ENCODE assay signal across 1 cellular context in the genomic region with DNA sequence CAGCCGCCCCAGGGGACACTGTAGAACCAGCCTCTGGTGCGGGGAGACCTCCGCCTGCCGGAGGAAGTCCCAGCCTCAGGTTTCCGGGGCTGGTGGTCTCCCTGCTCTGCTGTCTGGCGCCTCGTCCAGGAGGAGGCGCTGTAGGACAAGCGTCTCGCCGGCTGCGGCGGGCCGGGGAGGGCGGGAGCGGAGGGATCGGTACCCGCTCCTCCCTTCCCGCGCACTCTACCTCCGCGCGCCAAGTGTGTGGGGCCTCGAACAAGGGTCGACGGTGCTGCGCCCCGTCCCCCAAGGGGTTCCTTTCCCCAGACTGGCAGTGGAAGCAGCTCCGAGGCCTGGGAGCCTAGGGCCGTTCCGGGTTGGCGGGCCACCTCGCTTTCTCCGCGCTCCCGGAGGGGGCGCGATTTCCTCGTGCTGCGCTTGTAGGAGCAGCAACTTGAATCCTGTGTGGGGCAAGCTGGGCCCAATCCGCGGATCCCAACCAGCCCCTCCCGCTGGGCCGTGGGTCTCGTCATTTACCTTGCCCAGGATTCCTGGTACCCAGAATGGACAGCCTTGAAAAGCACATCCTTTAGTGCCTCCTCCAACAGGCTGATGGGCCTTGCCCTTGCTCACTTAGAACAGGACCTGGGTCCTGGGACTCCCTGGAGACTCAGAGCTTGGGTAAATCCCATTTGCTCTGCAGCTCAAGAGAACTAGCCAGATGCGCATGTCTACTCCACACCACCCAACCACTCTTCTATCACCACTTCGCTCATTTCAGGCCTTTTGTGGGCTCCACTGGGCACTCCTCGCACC.
TF ChIP-seq lines count a peak whose summit lies in the region.

No MANE protein-coding gene starts in this region.

TF ChIP-seq in HepG2, 621 proteins besides CTCF, POLR2A, EP300 and RAD21 (continues in another document):
- TF ChIP-seq KLF13 (CRISPR knock-in tag; IDR thresholded peaks at IDR 0.05), result peak; percentile 81; the same call in 1 of the 2 replicates
- TF ChIP-seq REPIN1 (CRISPR knock-in tag; IDR thresholded peaks at IDR 0.05; ENCODE audit: borderline replicate concordance, low read depth), result peak; percentile 93
- TF ChIP-seq ZNF468 (CRISPR knock-in tag; IDR thresholded peaks at IDR 0.05), result 0 out of 2 replicates have a peak, but pooled peaks have one; percentile 64
- TF ChIP-seq ZNF441 (CRISPR knock-in tag; IDR thresholded peaks at IDR 0.05; ENCODE audit: borderline replicate concordance), result no peak
- TF ChIP-seq CENPX (CRISPR knock-in tag; IDR thresholded peaks at IDR 0.05), result no peak
- TF ChIP-seq, protein P1, sequence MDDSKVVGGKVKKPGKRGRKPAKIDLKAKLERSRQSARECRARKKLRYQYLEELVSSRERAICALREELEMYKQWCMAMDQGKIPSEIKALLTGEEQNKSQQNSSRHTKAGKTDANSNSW (CRISPR knock-in tag; IDR thresholded peaks at IDR 0.05; ENCODE audit: borderline replicate concordance), result peak; percentile 50; the same call in 1 of the 2 replicates
- no peak for TF ChIP-seq MLLT10 (CRISPR knock-in tag; IDR thresholded peaks at IDR 0.05)
- TF ChIP-seq, protein P2, sequence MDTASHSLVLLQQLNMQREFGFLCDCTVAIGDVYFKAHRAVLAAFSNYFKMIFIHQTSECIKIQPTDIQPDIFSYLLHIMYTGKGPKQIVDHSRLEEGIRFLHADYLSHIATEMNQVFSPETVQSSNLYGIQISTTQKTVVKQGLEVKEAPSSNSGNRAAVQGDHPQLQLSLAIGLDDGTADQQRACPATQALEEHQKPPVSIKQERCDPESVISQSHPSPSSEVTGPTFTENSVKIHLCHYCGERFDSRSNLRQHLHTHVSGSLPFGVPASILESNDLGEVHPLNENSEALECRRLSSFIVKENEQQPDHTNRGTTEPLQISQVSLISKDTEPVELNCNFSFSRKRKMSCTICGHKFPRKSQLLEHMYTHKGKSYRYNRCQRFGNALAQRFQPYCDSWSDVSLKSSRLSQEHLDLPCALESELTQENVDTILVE (CRISPR knock-in tag; IDR thresholded peaks at IDR 0.05), result 0 out of 2 replicates have a peak, but pooled peaks have one; percentile 36
- TF ChIP-seq MAF1 (CRISPR knock-in tag; IDR thresholded peaks at IDR 0.05; ENCODE audit: borderline replicate concordance), result no peak
- TF ChIP-seq CBFB (CRISPR knock-in tag; IDR thresholded peaks at IDR 0.05), result peak; percentile 78
- TF ChIP-seq, protein P3, sequence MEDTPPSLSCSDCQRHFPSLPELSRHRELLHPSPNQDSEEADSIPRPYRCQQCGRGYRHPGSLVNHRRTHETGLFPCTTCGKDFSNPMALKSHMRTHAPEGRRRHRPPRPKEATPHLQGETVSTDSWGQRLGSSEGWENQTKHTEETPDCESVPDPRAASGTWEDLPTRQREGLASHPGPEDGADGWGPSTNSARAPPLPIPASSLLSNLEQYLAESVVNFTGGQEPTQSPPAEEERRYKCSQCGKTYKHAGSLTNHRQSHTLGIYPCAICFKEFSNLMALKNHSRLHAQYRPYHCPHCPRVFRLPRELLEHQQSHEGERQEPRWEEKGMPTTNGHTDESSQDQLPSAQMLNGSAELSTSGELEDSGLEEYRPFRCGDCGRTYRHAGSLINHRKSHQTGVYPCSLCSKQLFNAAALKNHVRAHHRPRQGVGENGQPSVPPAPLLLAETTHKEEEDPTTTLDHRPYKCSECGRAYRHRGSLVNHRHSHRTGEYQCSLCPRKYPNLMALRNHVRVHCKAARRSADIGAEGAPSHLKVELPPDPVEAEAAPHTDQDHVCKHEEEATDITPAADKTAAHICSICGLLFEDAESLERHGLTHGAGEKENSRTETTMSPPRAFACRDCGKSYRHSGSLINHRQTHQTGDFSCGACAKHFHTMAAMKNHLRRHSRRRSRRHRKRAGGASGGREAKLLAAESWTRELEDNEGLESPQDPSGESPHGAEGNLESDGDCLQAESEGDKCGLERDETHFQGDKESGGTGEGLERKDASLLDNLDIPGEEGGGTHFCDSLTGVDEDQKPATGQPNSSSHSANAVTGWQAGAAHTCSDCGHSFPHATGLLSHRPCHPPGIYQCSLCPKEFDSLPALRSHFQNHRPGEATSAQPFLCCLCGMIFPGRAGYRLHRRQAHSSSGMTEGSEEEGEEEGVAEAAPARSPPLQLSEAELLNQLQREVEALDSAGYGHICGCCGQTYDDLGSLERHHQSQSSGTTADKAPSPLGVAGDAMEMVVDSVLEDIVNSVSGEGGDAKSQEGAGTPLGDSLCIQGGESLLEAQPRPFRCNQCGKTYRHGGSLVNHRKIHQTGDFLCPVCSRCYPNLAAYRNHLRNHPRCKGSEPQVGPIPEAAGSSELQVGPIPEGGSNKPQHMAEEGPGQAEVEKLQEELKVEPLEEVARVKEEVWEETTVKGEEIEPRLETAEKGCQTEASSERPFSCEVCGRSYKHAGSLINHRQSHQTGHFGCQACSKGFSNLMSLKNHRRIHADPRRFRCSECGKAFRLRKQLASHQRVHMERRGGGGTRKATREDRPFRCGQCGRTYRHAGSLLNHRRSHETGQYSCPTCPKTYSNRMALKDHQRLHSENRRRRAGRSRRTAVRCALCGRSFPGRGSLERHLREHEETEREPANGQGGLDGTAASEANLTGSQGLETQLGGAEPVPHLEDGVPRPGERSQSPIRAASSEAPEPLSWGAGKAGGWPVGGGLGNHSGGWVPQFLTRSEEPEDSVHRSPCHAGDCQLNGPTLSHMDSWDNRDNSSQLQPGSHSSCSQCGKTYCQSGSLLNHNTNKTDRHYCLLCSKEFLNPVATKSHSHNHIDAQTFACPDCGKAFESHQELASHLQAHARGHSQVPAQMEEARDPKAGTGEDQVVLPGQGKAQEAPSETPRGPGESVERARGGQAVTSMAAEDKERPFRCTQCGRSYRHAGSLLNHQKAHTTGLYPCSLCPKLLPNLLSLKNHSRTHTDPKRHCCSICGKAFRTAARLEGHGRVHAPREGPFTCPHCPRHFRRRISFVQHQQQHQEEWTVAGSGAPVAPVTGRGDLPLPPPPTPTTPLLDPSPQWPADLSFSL (CRISPR knock-in tag; IDR thresholded peaks at IDR 0.05), result no peak
- no peak for TF ChIP-seq JUND (CRISPR knock-in tag; IDR thresholded peaks at IDR 0.05)
- TF ChIP-seq IRF2 (CRISPR knock-in tag; IDR thresholded peaks at IDR 0.05), result peak; percentile 64; the same call in 1 of the 2 replicates
- TF ChIP-seq RBFOX2 (IDR thresholded peaks at IDR 0.05; ENCODE audit: low read depth, low read length), result no peak
- TF ChIP-seq ATF4 (CRISPR knock-in tag; IDR thresholded peaks at IDR 0.05), result no peak
- no peak for TF ChIP-seq ZBTB40 (IDR thresholded peaks at IDR 0.05)
- TF ChIP-seq ZBTB40 (CRISPR knock-in tag; IDR thresholded peaks at IDR 0.05), result peak; percentile 70
- TF ChIP-seq ZNF232 (CRISPR knock-in tag; IDR thresholded peaks at IDR 0.05; ENCODE audit: borderline replicate concordance), result no peak
- no peak for TF ChIP-seq SOX13 (IDR thresholded peaks at IDR 0.05)
- peak in 1 of 2 experiments; percentile 35; a peak in 1 of 4 replicates for TF ChIP-seq SOX13 (CRISPR knock-in tag; conservative IDR thresholded peaks at IDR 0.05 in 1 of 2, IDR thresholded peaks at IDR 0.05 in 1 of 2)
- TF ChIP-seq ZNF33A (CRISPR knock-in tag; IDR thresholded peaks at IDR 0.05; ENCODE audit: borderline replicate concordance), result no peak
- TF ChIP-seq PCBP2 (optimal IDR thresholded peaks at IDR 0.05; ENCODE audit: low read depth, low read length, poor library complexity, severe bottlenecking), result no peak
- TF ChIP-seq, protein P4, sequence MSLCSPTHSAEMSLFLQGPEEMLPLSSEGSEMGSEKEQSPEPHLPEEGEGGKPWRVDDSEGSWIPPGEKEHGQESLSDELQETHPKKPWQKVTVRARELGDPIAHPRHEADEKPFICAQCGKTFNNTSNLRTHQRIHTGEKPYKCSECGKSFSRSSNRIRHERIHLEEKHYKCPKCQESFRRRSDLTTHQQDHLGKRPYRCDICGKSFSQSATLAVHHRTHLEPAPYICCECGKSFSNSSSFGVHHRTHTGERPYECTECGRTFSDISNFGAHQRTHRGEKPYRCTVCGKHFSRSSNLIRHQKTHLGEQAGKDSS (CRISPR knock-in tag; IDR thresholded peaks at IDR 0.05; ENCODE audit: borderline replicate concordance, low read depth), result peak; percentile 72; the same call in 1 of the 2 replicates
- 0 out of 2 replicates have a peak, but pooled peaks have one; percentile 26 for TF ChIP-seq ZMAT3 (CRISPR knock-in tag; conservative IDR thresholded peaks at IDR 0.05)
- TF ChIP-seq, protein P5, sequence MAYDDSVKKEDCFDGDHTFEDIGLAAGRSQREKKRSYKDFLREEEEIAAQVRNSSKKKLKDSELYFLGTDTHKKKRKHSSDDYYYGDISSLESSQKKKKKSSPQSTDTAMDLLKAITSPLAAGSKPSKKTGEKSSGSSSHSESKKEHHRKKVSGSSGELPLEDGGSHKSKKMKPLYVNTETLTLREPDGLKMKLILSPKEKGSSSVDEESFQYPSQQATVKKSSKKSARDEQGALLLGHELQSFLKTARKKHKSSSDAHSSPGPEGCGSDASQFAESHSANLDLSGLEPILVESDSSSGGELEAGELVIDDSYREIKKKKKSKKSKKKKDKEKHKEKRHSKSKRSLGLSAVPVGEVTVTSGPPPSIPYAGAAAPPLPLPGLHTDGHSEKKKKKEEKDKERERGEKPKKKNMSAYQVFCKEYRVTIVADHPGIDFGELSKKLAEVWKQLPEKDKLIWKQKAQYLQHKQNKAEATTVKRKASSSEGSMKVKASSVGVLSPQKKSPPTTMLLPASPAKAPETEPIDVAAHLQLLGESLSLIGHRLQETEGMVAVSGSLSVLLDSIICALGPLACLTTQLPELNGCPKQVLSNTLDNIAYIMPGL (CRISPR knock-in tag; IDR thresholded peaks at IDR 0.05; ENCODE audit: borderline replicate concordance in 1 of 2, low read depth in 1 of 2), result peak; percentile 96 to 97
- TF ChIP-seq DNMT1 (CRISPR knock-in tag; IDR thresholded peaks at IDR 0.05), result peak; percentile 90
- no peak for TF ChIP-seq RARG (CRISPR knock-in tag; IDR thresholded peaks at IDR 0.05; ENCODE audit: low read depth)
- TF ChIP-seq THAP11 (CRISPR knock-in tag; IDR thresholded peaks at IDR 0.05), result peak; percentile 42; the same call in 1 of the 2 replicates
- TF ChIP-seq NBN (conservative IDR thresholded peaks at IDR 0.05), result no peak
- no peak for TF ChIP-seq PAX8 (CRISPR knock-in tag; IDR thresholded peaks at IDR 0.05; ENCODE audit: borderline replicate concordance)
- peak; percentile 85; the same call in 1 of the 2 replicates for TF ChIP-seq ZNF747 (CRISPR knock-in tag; IDR thresholded peaks at IDR 0.05; ENCODE audit: borderline replicate concordance)
- TF ChIP-seq PPARG (CRISPR knock-in tag; conservative IDR thresholded peaks at IDR 0.05), result 0 out of 2 replicates have a peak, but pooled peaks have one; percentile 44
